Comparison of ENCODE assay signal across 9 cellular contexts in genomic region chr19:41940443-41941409, GRCh38. TPM values are rescaled to one million over a fixed set of nuclear protein-coding genes. Genes with fewer than 3 reads are reported as not detected.
DNase-seq lines count a peak whose midpoint lies in the region; ATAC-seq, FAIRE-seq and TF ChIP-seq lines count a peak whose summit lies in the region.
"Had no signal": no experiment of that assay in that cellular context is flagged by ENCODE, and none has a peak within 500 bp of the region (broad histone marks: within the 10 kb centered on the region; RNA-seq: fewer than 3 reads in every experiment).

No MANE protein-coding gene starts in this region.

- intact Hi-C loops in ascending aorta (cut with DNase I) = no loop called here

- POLR2A ChIA-PET in A549 (lab: Yijun Ruan, JAX) = interaction anchor here (0.7 to 1.5 kb wide), 3 partner anchors 18 to 81 kb away, joined by 3 read pairs; partner anchors contain the start of gene RPS19

- H3K9ac ChIP-seq in GM23248 (peak overlapping the region; percentile 72), mesendoderm (ENCODE audit: low read length) (peak overlapping the region; percentile 63)

- no peak overlapping the region for H2BK120ac ChIP-seq in mesendoderm (ENCODE audit: low read depth, low read length)

- H3F3A ChIP-seq in GM23248 (ENCODE audit: insufficient read depth) = no peaks in the 10 kb centered on the region

- peak overlapping the region; percentile 74 to 90 for H3K27ac ChIP-seq in A549
- H3K27ac ChIP-seq in GM23248 = no peak overlapping the region
- H3K27ac ChIP-seq in ascending aorta = no peak overlapping the region
- H3K27ac ChIP-seq in mesendoderm (ENCODE audit: low read depth, low read length) = no peak overlapping the region

- in situ Hi-C loops in GM23248 (cut with MboI) = no loop called here

- no peaks in the 10 kb centered on the region for H3K9me3 ChIP-seq in A549
- no peaks in the 10 kb centered on the region for H3K9me3 ChIP-seq in GM23248 (ENCODE audit: low read depth)
- H3K9me3 ChIP-seq in ascending aorta = no peaks in the 10 kb centered on the region

- H2BK15ac ChIP-seq in mesendoderm (replicated peaks; ENCODE audit: low read depth) = no peak overlapping the region

- H3K4me1 ChIP-seq in A549 = peaks cover 9% of the 10 kb centered on the region; the same call in 1 of the 3 replicates
- H3K4me1 ChIP-seq in GM23248 (ENCODE audit: insufficient read depth) = peaks cover 7% of the 10 kb centered on the region
- peaks cover 5 to 13% of the 10 kb centered on the region in 2 donors for H3K4me1 ChIP-seq in ascending aorta
- no peaks in the 10 kb centered on the region for H3K4me1 ChIP-seq in mesendoderm (ENCODE audit: control insufficient read depth, low read depth, low read length)

- no peaks in the 10 kb centered on the region for H3K9me2 ChIP-seq in GM23248 (ENCODE audit: insufficient read depth)

- H3K18ac ChIP-seq in mesendoderm (ENCODE audit: low read length) = peak overlapping the region; percentile 56

- H3K4me3 ChIP-seq in A549 = peak overlapping the region; percentile 56
- peak overlapping the region; percentile 69 for H3K4me3 ChIP-seq in GM23248
- peak overlapping the region; percentile 43 to 58 for H3K4me3 ChIP-seq in ascending aorta
- H3K4me3 ChIP-seq in mesendoderm (ENCODE audit: low read length) = peak overlapping the region; percentile 50

- H3K79me1 ChIP-seq in mesendoderm (ENCODE audit: low read length) = no peaks in the 10 kb centered on the region

- H3K23ac ChIP-seq in mesendoderm (ENCODE audit: low read length) = no peak overlapping the region

- H2BK5ac ChIP-seq in mesendoderm (ENCODE audit: low read length) = no peak overlapping the region

- H3K4me2 ChIP-seq in A549 = peak overlapping the region; percentile 94
- H3K4me2 ChIP-seq in GM23248 (ENCODE audit: unreplicated experiment) = peak overlapping the region; percentile 72
- peak overlapping the region; percentile 91 for H3K4me2 ChIP-seq in mesendoderm (ENCODE audit: low read length)

- 51% methylated on average over 67 of the region's 72 CpGs for WGBS in A549 (ENCODE audit: missing lambda C conversion rate)
- WGBS in GM23248 (ENCODE audit: low coverage in 1 of 2, low lambda C conversion rate in 2 of 2, missing lambda C conversion rate in 2 of 2), 2 experiments = 9 to 25% methylated on average over 19 to 72 of the region's 72 CpGs
- WGBS in mesendoderm (ENCODE audit: extremely low coverage, insufficient coverage, low lambda C conversion rate) = no CpG with 5 or more reads among the region's 72 CpGs

- no peaks in the 10 kb centered on the region for H3K27me3 ChIP-seq in GM23248 (replicated peaks; ENCODE audit: insufficient read depth)
- peaks cover 17% of the 10 kb centered on the region for H3K27me3 ChIP-seq in ascending aorta
- H3K27me3 ChIP-seq in mesendoderm (ENCODE audit: insufficient read depth, low read length, poor library complexity) = peaks cover 26% of the 10 kb centered on the region

- H2AFZ ChIP-seq in GM23248 = peak overlapping the region; percentile 86

- no peak overlapping the region for H4K8ac ChIP-seq in mesendoderm (ENCODE audit: low read depth, low read length)

- no peak overlapping the region for H4K5ac ChIP-seq in mesendoderm (ENCODE audit: low read length)

- CTCF ChIA-PET in A549 (lab: Yijun Ruan, JAX) = interaction anchor here (0.8 to 8.7 kb wide), 8 partner anchors 11 to 138 kb away, joined by 3 to 97 read pairs (median 3); no protein-coding TSS in a partner anchor

- H2AK5ac ChIP-seq in mesendoderm (ENCODE audit: low read length) = no peak overlapping the region

- TF ChIP-seq POLR2A in A549 (IDR thresholded peaks at IDR 0.05; ENCODE audit: low read length) = no peak

- TF ChIP-seq EP300 in A549 (IDR thresholded peaks at IDR 0.05) = no peak

- H3K79me2 ChIP-seq in GM23248 (ENCODE audit: insufficient read depth) (no peaks in the 10 kb centered on the region), mesendoderm (ENCODE audit: control insufficient read depth, insufficient read depth, low read length) (no peaks in the 10 kb centered on the region)

- FAIRE-seq in A549 (lab: Jason Lieb, UNC) = no peak
- FAIRE-seq: colon had no signal

- no peak overlapping the region for H3K4ac ChIP-seq in mesendoderm (ENCODE audit: low read depth, low read length)

- H4K20me1 ChIP-seq in GM23248 (ENCODE audit: insufficient read depth) = no peaks in the 10 kb centered on the region

- ATAC-seq in A549 = peak in 1 of 2 experiments; percentile 12; a peak in 2 of 6 replicates
- ATAC-seq in GM19467 (IDR thresholded peaks at IDR 0.05; ENCODE audit: unreplicated experiment) = no peak

- TF ChIP-seq RAD21 in A549 (conservative IDR thresholded peaks at IDR 0.05 in 1 of 2, IDR thresholded peaks at IDR 0.05 in 1 of 2) = no peak

- TF ChIP-seq CTCF in A549 (IDR thresholded peaks at IDR 0.05) (no peak), ascending aorta (IDR thresholded peaks at IDR 0.05) (no peak)

- peak overlapping the region; percentile 85 for H3K56ac ChIP-seq in mesendoderm (ENCODE audit: low read length)

- DNase-seq in A549 (ENCODE audit: low read depth in 1 of 2, low spot score in 1 of 2) (peak in 1 of 2 experiments; percentile 77), GM23248 (peak; percentile 52), ascending aorta (ENCODE audit: low spot score in 2 of 2) (no peak), mesendoderm (no peak), cerebellar nuclear complex (lab: John Stamatoyannopoulos, UW) (no peak), D341Med (ENCODE audit: low spot score) (no peak), OCI-M1 (lab: John Stamatoyannopoulos, UW) (no peak)

- no peaks in the 10 kb centered on the region for H3K36me3 ChIP-seq in GM23248 (ENCODE audit: low read depth)
- no peaks in the 10 kb centered on the region for H3K36me3 ChIP-seq in ascending aorta
- H3K36me3 ChIP-seq in mesendoderm (ENCODE audit: control insufficient read depth, insufficient read depth, low read length) = no peaks in the 10 kb centered on the region

TF ChIP-seq in A549, 52 proteins besides CTCF, POLR2A, EP300 and RAD21:
- no peak for TF ChIP-seq HEYL (CRISPR knock-in tag; IDR thresholded peaks at IDR 0.05)
- TF ChIP-seq, protein P1, sequence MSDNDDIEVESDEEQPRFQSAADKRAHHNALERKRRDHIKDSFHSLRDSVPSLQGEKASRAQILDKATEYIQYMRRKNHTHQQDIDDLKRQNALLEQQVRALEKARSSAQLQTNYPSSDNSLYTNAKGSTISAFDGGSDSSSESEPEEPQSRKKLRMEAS (IDR thresholded peaks at IDR 0.05) = 0 out of 2 replicates have a peak, but pooled peaks have one; percentile 34

RNA-seq across cellular contexts. Expression of gene ERFL, which starts 12.5 kb away (rescaled TPM):
- polyA plus RNA-seq in A549 (2011; rRNA removed) = 0.19 and 0.21 TPM in 2 replicates
- 0.07 and 0.08 TPM in 2 replicates for polyA plus RNA-seq in A549 (2012; cell fraction: cytosol; rRNA removed)
- polyA plus RNA-seq in A549 (2012; cell fraction: nucleus; rRNA removed) = 0.50 and 0.82 TPM in 2 replicates
- 0.10 to 0.20 TPM (median 0.15 TPM) in 3 replicates for polyA plus RNA-seq in A549 (2017; fragmentation: RNase III; extraction: RNeasy Plus Mini Kit Qiagen cat#74134 plus additional on column Dnase treatment)
- polyA minus RNA-seq in A549 (2011; rRNA and poly(A)+ RNA removed) = 0.17 TPM in 1 of 2 replicates, not detected in the other
- not detected in 2 replicates for total RNA-seq in GM23248 (2014; rRNA removed; shearing (Covaris generic))
- not detected in 2 replicates for polyA plus RNA-seq in GM23248 (2016; fragmentation: Nextera tagmentation; extraction: Ambion mirVana)
- not detected for total RNA-seq in ascending aorta
- not detected for polyA plus RNA-seq in mesendoderm (2013, experiment 1 of 2)
- not detected for polyA plus RNA-seq in mesendoderm (2013, experiment 2 of 2)

RNA-seq across cellular contexts. Expression of gene RABAC1, which starts 18.4 kb away (rescaled TPM):
- polyA plus RNA-seq in A549 (2011; rRNA removed) = 117 and 137 TPM in 2 replicates
- 315 and 361 TPM in 2 replicates for polyA plus RNA-seq in A549 (2012; cell fraction: cytosol; rRNA removed)
- polyA plus RNA-seq in A549 (2012; cell fraction: nucleus; rRNA removed) = 405 and 426 TPM in 2 replicates
- polyA plus RNA-seq in A549 (2017; fragmentation: RNase III; extraction: RNeasy Plus Mini Kit Qiagen cat#74134 plus additional on column Dnase treatment) = 199 to 247 TPM (median 246 TPM) in 3 replicates
- polyA minus RNA-seq in A549 (2011; rRNA and poly(A)+ RNA removed) = 73.2 and 77.6 TPM in 2 replicates
- total RNA-seq in GM23248 (2014; rRNA removed; shearing (Covaris generic)) = 294 and 405 TPM in 2 replicates
- 470 and 473 TPM in 2 replicates for polyA plus RNA-seq in GM23248 (2016; fragmentation: Nextera tagmentation; extraction: Ambion mirVana)
- total RNA-seq in ascending aorta = 360 TPM
- polyA plus RNA-seq in mesendoderm (2013, experiment 1 of 2) = 93.5 TPM
- polyA plus RNA-seq in mesendoderm (2013, experiment 2 of 2) = 93.5 TPM

RNA-seq across cellular contexts. Expression of gene ATP1A3, which starts 53.3 kb away (rescaled TPM):
- polyA plus RNA-seq in A549 (2011; rRNA removed) (0.67 and 0.69 TPM in 2 replicates), A549 (2017; fragmentation: RNase III; extraction: RNeasy Plus Mini Kit Qiagen cat#74134 plus additional on column Dnase treatment) (3.4 to 3.8 TPM (median 3.7 TPM) in 3 replicates), GM23248 (2016; fragmentation: Nextera tagmentation; extraction: Ambion mirVana) (0.34 and 0.36 TPM in 2 replicates)
- polyA plus RNA-seq in A549 (2012; cell fraction: cytosol; rRNA removed) = 1.2 and 1.3 TPM in 2 replicates
- 2.9 and 3.8 TPM in 2 replicates for polyA plus RNA-seq in A549 (2012; cell fraction: nucleus; rRNA removed)
- 1.3 and 2.6 TPM in 2 replicates for polyA minus RNA-seq in A549 (2011; rRNA and poly(A)+ RNA removed)
- 0.11 and 0.63 TPM in 2 replicates for total RNA-seq in GM23248 (2014; rRNA removed; shearing (Covaris generic))
- 1.1 TPM for total RNA-seq in ascending aorta
- 5.4 TPM for polyA plus RNA-seq in mesendoderm (2013, experiment 1 of 2)
- polyA plus RNA-seq in mesendoderm (2013, experiment 2 of 2) = 5.5 TPM

RNA-seq across cellular contexts. Expression of gene ARHGEF1, which starts 57.7 kb away (rescaled TPM):
- 34.5 and 38.0 TPM in 2 replicates for polyA plus RNA-seq in A549 (2011; rRNA removed)
- polyA plus RNA-seq in A549 (2012; cell fraction: cytosol; rRNA removed) = 113 and 132 TPM in 2 replicates
- 335 and 389 TPM in 2 replicates for polyA plus RNA-seq in A549 (2012; cell fraction: nucleus; rRNA removed)
- polyA plus RNA-seq in A549 (2017; fragmentation: RNase III; extraction: RNeasy Plus Mini Kit Qiagen cat#74134 plus additional on column Dnase treatment) = 71.5 to 92.9 TPM (median 84.2 TPM) in 3 replicates
- polyA minus RNA-seq in A549 (2011; rRNA and poly(A)+ RNA removed) = 33.2 and 39.9 TPM in 2 replicates
- 44.6 and 46.2 TPM in 2 replicates for total RNA-seq in GM23248 (2014; rRNA removed; shearing (Covaris generic))
- polyA plus RNA-seq in GM23248 (2016; fragmentation: Nextera tagmentation; extraction: Ambion mirVana) = 44.3 and 49.6 TPM in 2 replicates
- total RNA-seq in ascending aorta = 178 TPM
- 38.0 TPM for polyA plus RNA-seq in mesendoderm (2013, experiment 1 of 2)
- 36.4 TPM for polyA plus RNA-seq in mesendoderm (2013, experiment 2 of 2)

Comparison
In these comparisons a context has a peak if more than half of its experiments do, and no peak if none do; other contexts are left out.
1. H3K27ac ChIP-seq: peak in A549 (2 of 2); none in GM23248 (single experiment), ascending aorta (0 of 2) and mesendoderm (single experiment).
2. Peak in every context shown above with its lines, with median percentiles within 50 percentile points of each other: H3K4me2 ChIP-seq and H3K4me3 ChIP-seq.